ENCODE assay signal across 28 cellular contexts in the genomic region with DNA sequence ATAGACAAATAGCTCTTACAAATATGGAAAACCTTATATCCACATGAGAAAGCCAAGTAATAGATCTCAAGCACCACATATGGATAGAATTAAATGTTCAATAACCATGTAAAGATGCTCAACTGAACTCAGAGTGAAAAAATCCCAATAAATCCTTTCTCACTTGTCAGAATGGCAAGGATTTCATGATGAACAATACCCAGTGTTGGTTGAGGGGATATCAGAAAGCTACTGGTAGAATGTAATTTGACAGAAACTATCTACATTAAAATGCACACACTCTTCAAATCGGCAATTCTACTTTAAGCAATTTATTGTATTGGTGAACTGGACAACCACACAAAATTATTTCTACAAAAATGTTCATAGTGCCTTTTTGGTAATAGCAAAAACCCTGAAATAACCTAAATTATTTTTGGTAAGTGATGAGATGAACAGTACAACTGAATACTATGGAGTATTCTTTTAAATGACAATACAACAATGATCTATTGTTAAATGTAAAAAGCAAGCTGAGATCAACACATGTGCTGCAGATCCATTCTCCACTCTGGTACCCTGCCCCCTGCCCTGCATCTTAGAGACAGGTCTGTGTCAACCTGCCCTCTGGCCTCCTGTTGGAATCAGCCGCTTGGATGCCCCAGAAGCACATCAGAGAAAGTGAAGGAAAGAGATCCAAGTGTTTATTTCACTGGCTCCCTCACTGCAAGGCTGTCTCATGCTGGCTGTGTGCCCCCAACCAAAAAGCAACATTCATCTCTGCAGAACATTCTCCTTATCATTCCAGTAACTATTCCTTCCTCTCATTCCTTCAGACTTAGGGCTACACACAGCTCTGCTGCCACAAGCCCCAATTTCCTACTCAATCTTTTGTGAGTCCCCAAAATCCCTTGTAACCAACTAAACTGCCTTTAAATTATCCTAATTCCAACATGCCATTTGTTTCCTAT.
"Had no signal": no experiment of that assay in that cellular context is flagged by ENCODE, and none has a peak within 500 bp of the region (broad histone marks: within the 10 kb centered on the region; RNA-seq: fewer than 3 reads in every experiment).

No MANE protein-coding gene starts in this region.

- H3K36me3 ChIP-seq: adrenal gland, heart left ventricle, left lung, right atrium auricular region, spleen, transverse colon, WERI-Rb-1 had no signal

- ATAC-seq: activated CD8-positive, alpha-beta T cell treated with anti-CD3 and anti-CD28 coated beads, Interleukin-2, amount 10 ng/mL, durations not matched to agents 7 days and 5 days; heart left ventricle; left lung; natural killer cell; SK-N-SH treated with all-trans-retinoic acid at 6 μM for 48 hours; stimulated activated naive CD8-positive, alpha-beta T cell treated with anti-CD3 and anti-CD28 coated beads, Interleukin-15, Interleukin-2, amounts not matched to agents 100 U/mL and 50 U/mL, for 24 hours; T-cell had no signal

- H3K27ac Mint-ChIP-seq: activated CD8-positive, alpha-beta T cell treated with anti-CD3 and anti-CD28 coated beads, Interleukin-2, amount 10 ng/mL, durations not matched to agents 7 days and 5 days; activated naive CD8-positive, alpha-beta T cell; activated T-cell treated with anti-CD3 and anti-CD28 coated beads, Interleukin-2, amount 50 U/mL, for 24 hours; activated T-helper 2 cell treated with anti-CD3 and anti-CD28 coated beads, Interferon-gamma antibody, Interleukin-2, Interleukin-4, amounts not matched to agents 10 μg/mL and 5 μg/mL and 100 μg/mL, durations not matched to agents 14 hours and 24 hours and 36 hours; natural killer cell; progenitor cell of endocrine pancreas; T-cell; T-helper 2 cell treated with Interferon-gamma antibody and Interleukin-4, amounts not matched to agents 5 μg/mL and 100 μg/mL, for 36 hours had no signal

- H3K9me3 Mint-ChIP-seq: activated T-cell treated with anti-CD3 and anti-CD28 coated beads, Interleukin-2, amount 50 U/mL, for 24 hours; activated T-helper 2 cell treated with anti-CD3 and anti-CD28 coated beads, Interferon-gamma antibody, Interleukin-2, Interleukin-4, amounts not matched to agents 10 μg/mL and 5 μg/mL and 100 μg/mL, durations not matched to agents 14 hours and 24 hours and 36 hours; T-cell; T-helper 2 cell treated with Interferon-gamma antibody and Interleukin-4, amounts not matched to agents 5 μg/mL and 100 μg/mL, for 36 hours had no signal

- H3K36me3 Mint-ChIP-seq: activated naive CD8-positive, alpha-beta T cell; natural killer cell; T-cell had no signal

- FAIRE-seq: bronchial epithelial cell, keratinocyte, urothelium cell line had no signal

- H3K27me3 Mint-ChIP-seq: activated naive CD8-positive, alpha-beta T cell; progenitor cell of endocrine pancreas had no signal

- H3K4me3 ChIP-seq: adrenal gland, heart left ventricle, left lung, lung, right atrium auricular region, spleen, transverse colon had no signal

- H3K27me3 ChIP-seq: adrenal gland, heart left ventricle, left lung, right atrium auricular region, spleen, transverse colon had no signal

- H3K27ac ChIP-seq: adrenal gland, heart left ventricle, left lung, right atrium auricular region, spleen, transverse colon, WERI-Rb-1 had no signal

- H3K4me3 Mint-ChIP-seq: activated CD8-positive, alpha-beta T cell treated with anti-CD3 and anti-CD28 coated beads, Interleukin-2, amount 10 ng/mL, durations not matched to agents 7 days and 5 days; activated naive CD8-positive, alpha-beta T cell; activated T-cell treated with anti-CD3 and anti-CD28 coated beads, Interleukin-2, amount 50 U/mL, for 24 hours; natural killer cell; T-cell; T-helper 2 cell treated with Interferon-gamma antibody and Interleukin-4, amounts not matched to agents 5 μg/mL and 100 μg/mL, for 36 hours had no signal

- H3K4me1 Mint-ChIP-seq: natural killer cell, T-cell had no signal

- DNase-seq: activated CD4-positive, alpha-beta T cell treated with anti-CD3 and anti-CD28 coated beads, Interleukin-2, amount 50 U/mL, for 1 hour; activated CD4-positive, CD25-positive, alpha-beta regulatory T cell treated with anti-CD3 and anti-CD28 coated beads, Interleukin-2, amount 50 U/mL, for 72 hours; activated CD8-positive, alpha-beta T cell treated with anti-CD3 and anti-CD28 coated beads, Interleukin-2, amount 10 ng/mL, durations not matched to agents 7 days and 5 days; activated naive CD4-positive, alpha-beta T cell; activated T-cell treated with anti-CD3 and anti-CD28 coated beads, Interleukin-2, amount 50 U/mL, for 24 hours; adrenal gland; cerebellar nuclear complex; cortex of kidney; effector CD4-positive, alpha-beta T cell; heart left ventricle; left lung; natural killer cell; spleen; stimulated activated CD4-positive, alpha-beta T cell treated with anti-CD3 and anti-CD28 coated beads, Interleukin-4, amount 100 ng/mL, for 1 hour; stimulated activated naive CD8-positive, alpha-beta T cell treated with anti-CD3 and anti-CD28 coated beads, Interleukin-15, Interleukin-2, amounts not matched to agents 100 U/mL and 50 U/mL, for 24 hours; T-cell; transverse colon; WERI-Rb-1 had no signal

- H3K4me1 ChIP-seq: adrenal gland, heart left ventricle, left lung, right atrium auricular region, spleen had no signal

- H3K9me3 ChIP-seq: adrenal gland, heart left ventricle, left lung, right atrium auricular region, spleen, transverse colon had no signal
